Comparison of ENCODE assay signal across 8 cellular contexts in genomic region chr1:1306661-1307260, GRCh38. TPM values are rescaled to one million over a fixed set of nuclear protein-coding genes. Genes with fewer than 3 reads are reported as not detected.
A peak's percentile ranks its signal among the peaks of the same experiment; 100 is the strongest.
DNase-seq lines count a peak whose midpoint lies in the region; ATAC-seq and TF ChIP-seq lines count a peak whose summit lies in the region.

No MANE protein-coding gene starts in this region.

- peaks cover 60% of the 10 kb centered on the region for H4K20me1 ChIP-seq in DND-41 (ENCODE audit: insufficient read depth, low read length)
- peaks cover 11% of the 10 kb centered on the region for H4K20me1 ChIP-seq in PC-3 (ENCODE audit: low read length)

- ATAC-seq in DND-41 (ENCODE audit: insufficient read depth, low read depth) (no peak), PC-3 (no peak), HG03045 (IDR thresholded peaks at IDR 0.05; ENCODE audit: unreplicated experiment) (no peak), HG02938 (IDR thresholded peaks at IDR 0.05; ENCODE audit: unreplicated experiment) (no peak)

- peak overlapping the region; percentile 67 for H3K27ac ChIP-seq in DND-41 (ENCODE audit: low read length)
- H3K27ac ChIP-seq in PC-3 (ENCODE audit: low read length): no peak overlapping the region
- no peak overlapping the region for H3K27ac ChIP-seq in parathyroid adenoma

- no peaks in the 10 kb centered on the region for H3K27me3 ChIP-seq in DND-41 (ENCODE audit: insufficient read depth, low read length, poor library complexity)
- no peaks in the 10 kb centered on the region for H3K27me3 ChIP-seq in PC-3 (ENCODE audit: low read length)
- H3K27me3 ChIP-seq in parathyroid adenoma (ENCODE audit: control insufficient read depth, insufficient read depth, low read length): no peaks in the 10 kb centered on the region

- intact Hi-C loops in PC-3 (cut with micrococcal nuclease): no loop called here

- POLR2A ChIA-PET in PC-3 (lab: Charles Lee; ENCODE audit: unreplicated experiment): no interaction called here

- H3K4me1 ChIP-seq in DND-41 (ENCODE audit: insufficient read depth, low read length) (peaks cover 46% of the 10 kb centered on the region), PC-3 (ENCODE audit: insufficient read depth, low read length) (peaks cover 33% of the 10 kb centered on the region), parathyroid adenoma (peaks cover 3% of the 10 kb centered on the region)

- DNase-seq in DND-41: no peak
- DNase-seq in PC-3: peak; percentile 35
- DNase-seq in endothelial cell (ENCODE audit: low spot score): no peak
- DNase-seq in NCI-H524 (lab: John Stamatoyannopoulos, UW): no peak
- no peak for DNase-seq in NCI-H2081 (lab: John Stamatoyannopoulos, UW)

- peak overlapping the region; percentile 92 for H3K4me3 Mint-ChIP-seq in endothelial cell (ENCODE audit: unreplicated experiment)

- no peak overlapping the region for H3K27ac Mint-ChIP-seq in endothelial cell (ENCODE audit: unreplicated experiment)

- no peaks in the 10 kb centered on the region for H3K9me3 ChIP-seq in DND-41 (ENCODE audit: insufficient read depth, low read length, severe bottlenecking)
- H3K9me3 ChIP-seq in PC-3 (ENCODE audit: low read length): no peaks in the 10 kb centered on the region
- no peaks in the 10 kb centered on the region for H3K9me3 ChIP-seq in parathyroid adenoma (ENCODE audit: control insufficient read depth, low read length)

- H2AFZ ChIP-seq in DND-41 (ENCODE audit: low read depth, low read length) (peak overlapping the region; percentile 64; the same call in 1 of the 2 replicates), PC-3 (ENCODE audit: low read length) (no peak overlapping the region), parathyroid adenoma (no peak overlapping the region)

- no peaks in the 10 kb centered on the region for H3K9me2 ChIP-seq in PC-3 (replicated peaks; ENCODE audit: low read length)

- H3K36me3 ChIP-seq in DND-41 (ENCODE audit: insufficient read depth, low read length) (peaks cover 30% of the 10 kb centered on the region), PC-3 (ENCODE audit: low read depth, low read length) (peaks cover 8% of the 10 kb centered on the region; the same call in 1 of the 2 replicates), parathyroid adenoma (ENCODE audit: control insufficient read depth, insufficient read depth, low read length) (no peaks in the 10 kb centered on the region)

- peaks cover 15% of the 10 kb centered on the region for H3K4me1 Mint-ChIP-seq in endothelial cell (ENCODE audit: unreplicated experiment)

- H3K4me3 ChIP-seq in DND-41 (ENCODE audit: low read depth in 1 of 2, low read length in 2 of 2) (peak overlapping the region; percentile 91 to 96; a peak in 3 of 4 replicates), PC-3 (ENCODE audit: low read length) (peak overlapping the region; percentile 97), parathyroid adenoma (ENCODE audit: low read depth, low read length) (peak overlapping the region; percentile 39)

- H3K9ac ChIP-seq in DND-41 (ENCODE audit: low read depth, low read length): peak overlapping the region; percentile 96
- peak overlapping the region; percentile 77 for H3K9ac ChIP-seq in PC-3 (ENCODE audit: low read length)
- no peak overlapping the region for H3K9ac ChIP-seq in parathyroid adenoma

- H3K27me3 Mint-ChIP-seq in endothelial cell (ENCODE audit: unreplicated experiment): peaks cover 9% of the 10 kb centered on the region

- H3F3A ChIP-seq in PC-3 (ENCODE audit: low read length, unreplicated experiment): no peaks in the 10 kb centered on the region

- H3K79me2 ChIP-seq in DND-41 (ENCODE audit: insufficient read depth, low read length) (peaks cover 63% of the 10 kb centered on the region), PC-3 (ENCODE audit: low read length) (peaks cover 66% of the 10 kb centered on the region), parathyroid adenoma (no peaks in the 10 kb centered on the region)

- H3K9me3 Mint-ChIP-seq in endothelial cell (ENCODE audit: unreplicated experiment): no peaks in the 10 kb centered on the region

- no peak for TF ChIP-seq CTCF in DND-41 (IDR thresholded peaks at IDR 0.05; ENCODE audit: borderline replicate concordance, extremely low read depth, low read length, poor library complexity, severe bottlenecking)
- TF ChIP-seq CTCF in PC-3 (conservative IDR thresholded peaks at IDR 0.05; ENCODE audit: low read depth, low read length): no peak
- no peak for TF ChIP-seq CTCF in endothelial cell (IDR thresholded peaks at IDR 0.05; ENCODE audit: unreplicated experiment)
- TF ChIP-seq CTCF in parathyroid adenoma (IDR thresholded peaks at IDR 0.05): no peak

- CTCF ChIA-PET in PC-3 (lab: Charles Lee): no interaction called here

- TSS peak; percentile 38 for BruUV-seq in PC-3 (replicated peaks; lab: Mats Ljungman, UMichigan)

- H3K4me2 ChIP-seq in DND-41 (ENCODE audit: insufficient read depth, low read length): peak overlapping the region; percentile 76
- H3K4me2 ChIP-seq in PC-3 (ENCODE audit: low read length): peak overlapping the region; percentile 93
- H3K4me2 ChIP-seq in parathyroid adenoma (ENCODE audit: low read length): peak overlapping the region; percentile 42

- no peaks in the 10 kb centered on the region for H3K36me3 Mint-ChIP-seq in endothelial cell (ENCODE audit: low read depth, unreplicated experiment)

RNA-seq across cellular contexts. Expression of gene ACAP3, which starts 1.0 kb away (rescaled TPM):
- total RNA-seq in PC-3 (2014; rRNA removed): 116 and 178 TPM in 2 replicates
- total RNA-seq in endothelial cell (ENCODE audit: unreplicated experiment): 54.0 TPM

RNA-seq across cellular contexts. Expression of gene PUSL1, which starts 1.6 kb away (rescaled TPM):
- 132 and 142 TPM in 2 replicates for total RNA-seq in PC-3 (2014; rRNA removed)
- 14.0 TPM for total RNA-seq in endothelial cell (ENCODE audit: unreplicated experiment)

RNA-seq across cellular contexts. Expression of gene INTS11, which starts 17.7 kb away (rescaled TPM):
- total RNA-seq in PC-3 (2014; rRNA removed) (254 and 324 TPM in 2 replicates), endothelial cell (ENCODE audit: unreplicated experiment) (104 TPM)

RNA-seq across cellular contexts. Expression of gene CPTP, which starts 17.8 kb away (rescaled TPM):
- total RNA-seq in PC-3 (2014; rRNA removed) (141 and 168 TPM in 2 replicates), endothelial cell (ENCODE audit: unreplicated experiment) (26.0 TPM)

RNA-seq across cellular contexts. Expression of gene TAS1R3, which starts 24.3 kb away (rescaled TPM):
- total RNA-seq in PC-3 (2014; rRNA removed): 1.9 and 4.3 TPM in 2 replicates
- 1.2 TPM for total RNA-seq in endothelial cell (ENCODE audit: unreplicated experiment)

Comparison
In these comparisons a context has a peak if more than half of its experiments do, and no peak if none do; other contexts are left out.
1. H3K4me2 ChIP-seq: peak in every context shown above with its lines; median percentile 93 in PC-3; 76 in DND-41; 42 in parathyroid adenoma.
2. H3K4me3 ChIP-seq: peak in every context shown above with its lines; median percentile 97 in PC-3; 94 in DND-41; 39 in parathyroid adenoma.